ENCODE assay signal across 8 cellular contexts in the genomic region with DNA sequence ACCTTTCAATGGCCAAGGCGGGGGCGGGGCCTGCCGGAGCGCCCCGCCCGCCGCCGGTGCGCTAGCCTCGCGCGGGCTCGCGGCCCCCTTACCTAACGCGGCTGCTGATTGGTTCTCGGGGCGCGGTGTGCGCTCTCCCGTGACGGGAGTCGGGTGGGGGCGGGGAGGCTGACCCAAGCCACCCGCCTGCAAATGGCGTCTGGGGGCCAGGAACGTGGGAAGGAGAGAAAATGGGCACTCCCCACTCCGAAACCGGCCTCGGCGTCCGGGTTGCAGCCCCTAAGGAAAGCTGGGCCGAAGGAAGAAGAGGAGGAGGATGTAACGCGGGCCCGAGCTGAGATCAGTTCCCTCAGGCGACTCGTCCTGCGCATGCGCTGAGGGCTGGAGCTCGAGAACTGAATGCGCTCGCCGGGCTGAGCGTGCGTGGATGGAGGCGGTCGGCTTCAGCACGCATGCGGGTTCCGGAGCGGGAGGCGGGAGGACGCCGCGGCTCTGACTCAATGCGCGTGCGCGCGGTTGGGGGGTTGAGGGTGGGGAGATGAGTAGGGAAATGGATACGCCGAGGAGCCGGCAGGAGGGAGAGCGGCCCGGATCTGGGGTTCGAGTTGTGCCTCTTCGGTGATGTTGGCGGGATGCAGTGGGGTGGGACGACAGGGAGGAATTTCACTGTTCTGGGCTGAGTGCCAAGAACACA. TPM values are rescaled to one million over a fixed set of nuclear protein-coding genes. Genes with fewer than 3 reads are reported as not detected.
DNase-seq lines count a peak whose midpoint lies in the region; ATAC-seq and TF ChIP-seq lines count a peak whose summit lies in the region.

SMG9 (minus strand) TSS at position 401 of the 694 bp plus-strand sequence. CDS start 4,221 bp downstream, outside the sequence.

- H3K79me2 ChIP-seq in PC-9 (ENCODE audit: low read depth) = peaks cover 61% of the 10 kb centered on the region

- intact Hi-C loops in PC-9 (cut with micrococcal nuclease; ENCODE audit: unreplicated experiment) = loop anchor here (1.0 to 2.0 kb wide), 2 partner anchors 25 to 30 kb away; no protein-coding TSS in a partner anchor

- TF ChIP-seq CTCF in PC-9 (conservative IDR thresholded peaks at IDR 0.05) = no peak

- H3K27me3 ChIP-seq in PC-9 (ENCODE audit: insufficient read depth, low read depth) (no peaks in the 10 kb centered on the region), mucosa of rectum (ENCODE audit: control insufficient read depth in 2 of 2, insufficient read depth in 2 of 2, low read length in 2 of 2) (no peaks in the 10 kb centered on the region)

- ATAC-seq in GM21717 (IDR thresholded peaks at IDR 0.05; ENCODE audit: unreplicated experiment) = peak; percentile 43

- H3K9ac ChIP-seq in mucosa of rectum (ENCODE audit: low read depth in 1 of 2, low read length in 2 of 2) = peak within 1 kb of the TSS; percentile 89 to 96

- peak within 1 kb of the TSS; percentile 99 for H3K4me3 ChIP-seq in PC-9
- H3K4me3 ChIP-seq in mucosa of rectum (ENCODE audit: low read length in 2 of 2) = peak within 1 kb of the TSS; percentile 89 to 91

- no TSS peak for BruUV-seq in PC-9 (replicated peaks; lab: Mats Ljungman, UMichigan)

- peak within 1 kb of the TSS; percentile 100 for H3K4me2 ChIP-seq in PC-9

- H2AFZ ChIP-seq in PC-9 = peak within 1 kb of the TSS; percentile 75

- peak; percentile 92 for DNase-seq in DMS153 treated with DMSO at 0.1 percent for 48 hours (lab: John Stamatoyannopoulos, UW; ENCODE audit: unreplicated experiment)
- DNase-seq in KBM-7 = peak; percentile 97
- DNase-seq in PC-9 = peak; percentile 84 to 98
- peak; percentile 98 for DNase-seq in activated T-cell treated with anti-CD3 and anti-CD28 coated beads, Interleukin-2, amount 50 U/mL, for 1 hour
- peak; percentile 98 to 99 for DNase-seq in erythroblast (lab: John Stamatoyannopoulos, UW)
- DNase-seq in stimulated activated CD8-positive, alpha-beta memory T cell treated with anti-CD3 and anti-CD28 coated beads, Interleukin-4, amount 100 ng/mL, for 4 hours (ENCODE audit: low read depth in 2 of 2, low spot score in 1 of 2) = peak; percentile 94 to 96

- POLR2A ChIA-PET in PC-9 (lab: Charles Lee; ENCODE audit: unreplicated experiment) = interaction anchor here (0.5 to 2.1 kb wide), 5 partner anchors 10 to 1868 kb away, joined by 3 to 18 read pairs (median 7); partner anchors contain the start of gene LYPD3

- TF ChIP-seq POLR2A in erythroblast (IDR thresholded peaks at IDR 0.05; ENCODE audit: low read length) = peak; percentile 96

- no peaks in the 10 kb centered on the region for H3K9me2 ChIP-seq in PC-9 (ENCODE audit: insufficient read depth)

- H3K4me1 ChIP-seq in PC-9 (replicated peaks; ENCODE audit: insufficient read depth) = peaks cover 62% of the 10 kb centered on the region
- H3K4me1 ChIP-seq in mucosa of rectum (ENCODE audit: control insufficient read depth in 2 of 2, insufficient read depth in 2 of 2, low read length in 2 of 2) = peaks cover 33 to 35% of the 10 kb centered on the region in 2 donors

- H3K9me3 ChIP-seq in PC-9 (ENCODE audit: insufficient read depth, low read depth) (no peaks in the 10 kb centered on the region), mucosa of rectum (ENCODE audit: control insufficient read depth in 2 of 2, low read length in 2 of 2) (no peaks in the 10 kb centered on the region)

- H3K27ac ChIP-seq in PC-9 (peak within 1 kb of the TSS; percentile 92), mucosa of rectum (ENCODE audit: low read depth in 2 of 2, low read length in 2 of 2) (peak within 1 kb of the TSS; percentile 100)

- peaks cover 15% of the 10 kb centered on the region for H4K20me1 ChIP-seq in PC-9 (ENCODE audit: insufficient read depth)

- CTCF ChIA-PET in PC-9 (lab: Charles Lee) = interaction anchor here (0.6 to 1.1 kb wide), 4 partner anchors 23 to 200 kb away, joined by 3 to 4 read pairs (median 3); partner anchors contain the start of gene KCNN4

- H3K36me3 ChIP-seq in PC-9 (ENCODE audit: low read depth) (peaks cover 24% of the 10 kb centered on the region), mucosa of rectum (ENCODE audit: control insufficient read depth in 2 of 2, insufficient read depth in 2 of 2, low read length in 2 of 2) (peaks cover 12 to 14% of the 10 kb centered on the region in 2 donors)

- H3F3A ChIP-seq in PC-9 (ENCODE audit: insufficient read depth, low read depth) = peaks cover 62% of the 10 kb centered on the region

- in situ Hi-C loops in KBM-7 (cut with MboI; ENCODE audit: low pct_unique_long_range_greater_than_20kb, low sequenced_read_pairs) = no loop called here

RNA-seq across cellular contexts. Expression of gene SMG9, which starts in this region (rescaled TPM):
- total RNA-seq in PC-9 (2021) = 76.8 and 84.1 TPM in 2 replicates

Comparison
In these comparisons a context has a peak if more than half of its experiments do, and no peak if none do; other contexts are left out.
1. Peak in every context shown above with its lines: DNase-seq, ATAC-seq, H3K4me3 ChIP-seq and H3K27ac ChIP-seq.